Comparison of ENCODE assay signal across 18 cellular contexts in the genomic region with DNA sequence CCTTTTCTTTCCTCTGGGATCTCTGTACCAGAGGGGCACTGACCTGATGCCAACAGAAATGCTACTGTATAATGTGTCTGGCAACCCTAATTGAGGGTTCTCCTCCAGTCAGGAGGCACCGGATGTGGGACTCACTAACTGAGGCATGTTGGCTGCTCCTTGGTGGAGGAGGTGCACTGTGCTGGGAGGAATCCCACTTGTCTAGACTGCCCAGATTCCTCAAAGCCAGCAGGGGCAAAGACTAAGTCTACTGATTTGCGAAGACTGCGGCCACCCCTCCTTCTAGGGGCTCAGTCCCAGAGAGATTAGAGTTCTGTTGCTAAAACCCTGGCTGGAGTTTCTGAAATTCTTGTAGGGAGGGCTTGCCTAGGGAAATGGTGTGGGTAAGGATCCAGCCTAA.
"Had no signal": no experiment of that assay in that cellular context is flagged by ENCODE, and none has a peak within 500 bp of the region (broad histone marks: within the 10 kb centered on the region; RNA-seq: fewer than 3 reads in every experiment).

No MANE protein-coding gene starts in this region.

- H2AFZ ChIP-seq: hepatocyte had no signal

- H3K4me1 ChIP-seq: esophagus muscularis mucosa, foreskin keratinocyte, gastroesophageal sphincter, heart left ventricle, left lung, lower lobe of right lung had no signal

- H3K27me3 ChIP-seq: dorsolateral prefrontal cortex, esophagus muscularis mucosa, foreskin keratinocyte, gastroesophageal sphincter, heart left ventricle, hepatocyte, left lung had no signal

- ATAC-seq: foreskin keratinocyte, gastroesophageal sphincter, heart left ventricle, left cardiac atrium, left ventricle myocardium superior had no signal

- H3K27ac ChIP-seq: coronary artery, dorsolateral prefrontal cortex, esophagus muscularis mucosa, foreskin keratinocyte, gastroesophageal sphincter, heart left ventricle, hepatocyte, left lung, lower lobe of right lung had no signal

- H3K36me3 ChIP-seq: esophagus muscularis mucosa, gastroesophageal sphincter, heart left ventricle, left lung, lower lobe of right lung had no signal

- H3K27ac Mint-ChIP-seq: immature natural killer cell had no signal

- H3K4me1 Mint-ChIP-seq: immature natural killer cell had no signal

- DNase-seq: dermis blood vessel endothelial cell; dorsolateral prefrontal cortex; effector CD4-positive, alpha-beta T cell; effector memory CD4-positive, alpha-beta T cell; foreskin keratinocyte; heart left ventricle; hypothalamus; immature natural killer cell; left cardiac atrium; left lung; left ventricle myocardium superior; lower lobe of right lung; mesenchymal stem cell; midbrain had no signal

- H3K4me3 Mint-ChIP-seq: immature natural killer cell had no signal

- H3K79me2 ChIP-seq: hepatocyte had no signal

- H3K4me3 ChIP-seq: coronary artery, dorsolateral prefrontal cortex, esophagus muscularis mucosa, gastroesophageal sphincter, heart left ventricle, hepatocyte, left lung, lower lobe of right lung had no signal
